ENCODE assay signal across 16 cellular contexts in genomic region chr2:179712825-179713224, GRCh38.
DNase-seq lines count a peak whose midpoint lies in the region; TF ChIP-seq lines count a peak whose summit lies in the region.
"Had no signal": no experiment of that assay in that cellular context is flagged by ENCODE, and none has a peak within 500 bp of the region (broad histone marks: within the 10 kb centered on the region; RNA-seq: fewer than 3 reads in every experiment).

No MANE protein-coding gene starts in this region.

- POLR2A ChIA-PET in Caco-2 (lab: Charles Lee) (no interaction called here), OCI-LY7 (lab: Charles Lee) (no interaction called here)

- TF ChIP-seq CTCF in Caco-2 (IDR thresholded peaks at IDR 0.05; ENCODE audit: insufficient read depth in 1 of 2, low read depth in 1 of 2, low read length in 1 of 2, severe bottlenecking in 1 of 2, unreplicated experiment in 1 of 2) (no peak), OCI-LY7 (conservative IDR thresholded peaks at IDR 0.05; ENCODE audit: low read length) (no peak)

- BruUV-seq in Caco-2 (replicated peaks; lab: Mats Ljungman, UMichigan), result no TSS peak
- TSS peak; percentile 4 for BruUV-seq in OCI-LY7 (replicated peaks; lab: Mats Ljungman, UMichigan)

- intact Hi-C loops in Caco-2 (cut with micrococcal nuclease; ENCODE audit: unreplicated experiment) (no loop called here), OCI-LY7 (cut with micrococcal nuclease; ENCODE audit: unreplicated experiment) (no loop called here)

- peaks cover 8% of the 10 kb centered on the region; the same call in 1 of the 2 replicates for H3K79me2 ChIP-seq in OCI-LY7 (ENCODE audit: insufficient read depth, low read depth, low read length)

- no peaks in the 10 kb centered on the region for H3K9me2 ChIP-seq in OCI-LY7 (ENCODE audit: insufficient read depth, low read length)

- DNase-seq in NCI-H748 (lab: John Stamatoyannopoulos, UW; ENCODE audit: unreplicated experiment) (peak; percentile 13), NCI-H748 treated with DMSO at 0.1 percent for 48 hours (lab: John Stamatoyannopoulos, UW) (no peak), Caco-2 (no peak), OCI-LY7 (ENCODE audit: low spot score) (no peak), cerebellar cortex (ENCODE audit: low spot score) (no peak), nucleus accumbens (lab: John Stamatoyannopoulos, UW) (no peak)
- DNase-seq: AML-193; CD4-positive, alpha-beta T cell; CD8-positive, alpha-beta T cell; DMS79 treated with DMSO at 0.1 percent for 48 hours; GF-D8 had no signal

- H3K27ac ChIP-seq in OCI-LY7 (ENCODE audit: low read depth, low read length, poor library complexity, severe bottlenecking), result no peak overlapping the region
- H3K27ac ChIP-seq: 22Rv1; A549; BLaER1 treated with 17β-estradiol and CSF1 and Interleukin-3, amounts not matched to agents 10 nM and 100 nM; C4-2B had no signal

- peaks cover 44% of the 10 kb centered on the region for H3K9me3 Mint-ChIP-seq in Caco-2 (ENCODE audit: unreplicated experiment)
- H3K9me3 Mint-ChIP-seq: CD4-positive, alpha-beta T cell; CD8-positive, alpha-beta T cell had no signal

- H3K36me3 Mint-ChIP-seq in Caco-2 (ENCODE audit: insufficient read depth, unreplicated experiment), result no peaks in the 10 kb centered on the region
- H3K36me3 Mint-ChIP-seq: CD8-positive, alpha-beta T cell had no signal

- H3K4me2 ChIP-seq in OCI-LY7 (ENCODE audit: low read length), result no peak overlapping the region
- H3K4me2 ChIP-seq: A549; BLaER1 treated with 17β-estradiol and CSF1 and Interleukin-3, amounts not matched to agents 10 nM and 100 nM had no signal

- H3K4me1 ChIP-seq in Caco-2 (peaks cover 35% of the 10 kb centered on the region), OCI-LY7 (ENCODE audit: insufficient read depth, low read length, poor library complexity, severe bottlenecking) (no peaks in the 10 kb centered on the region)
- H3K4me1 ChIP-seq: A549; BLaER1 treated with 17β-estradiol and CSF1 and Interleukin-3, amounts not matched to agents 10 nM and 100 nM had no signal

- H3K9me3 ChIP-seq in Caco-2 (0 out of 2 replicates have a peak, but pooled peaks cover 7% of the 10 kb centered on the region), OCI-LY7 (ENCODE audit: low read length) (no peaks in the 10 kb centered on the region)
- H3K9me3 ChIP-seq: A549; BLaER1 treated with 17β-estradiol and CSF1 and Interleukin-3, amounts not matched to agents 10 nM and 100 nM had no signal

- H3K4me1 Mint-ChIP-seq in Caco-2 (ENCODE audit: low read depth, unreplicated experiment), result peaks cover 25% of the 10 kb centered on the region
- H3K4me1 Mint-ChIP-seq: B cell had no signal

- H2AFZ ChIP-seq in OCI-LY7 (ENCODE audit: low read length), result no peak overlapping the region

- H3K36me3 ChIP-seq in Caco-2 (ENCODE audit: control insufficient read depth, insufficient read depth, low read length) (no peaks in the 10 kb centered on the region), OCI-LY7 (ENCODE audit: insufficient read depth, low read length) (peaks cover 91% of the 10 kb centered on the region)
- H3K36me3 ChIP-seq: BLaER1 treated with 17β-estradiol and CSF1 and Interleukin-3, amounts not matched to agents 10 nM and 100 nM had no signal

- no peaks in the 10 kb centered on the region for H3K27me3 Mint-ChIP-seq in Caco-2 (ENCODE audit: insufficient read depth, unreplicated experiment)

- no peaks in the 10 kb centered on the region for H4K20me1 ChIP-seq in OCI-LY7 (ENCODE audit: insufficient read depth, low read length)
- H4K20me1 ChIP-seq: BLaER1 treated with 17β-estradiol and CSF1 and Interleukin-3, amounts not matched to agents 10 nM and 100 nM had no signal

- H3K27ac Mint-ChIP-seq in Caco-2 (ENCODE audit: unreplicated experiment), result peak overlapping the region; percentile 46
- H3K27ac Mint-ChIP-seq: B cell; CD4-positive, alpha-beta T cell; CD8-positive, alpha-beta T cell had no signal

- no peak overlapping the region for H3K4me3 ChIP-seq in Caco-2 (ENCODE audit: low read depth, low read length)
- H3K4me3 ChIP-seq in OCI-LY7 (ENCODE audit: low read depth, low read length, poor library complexity, severe bottlenecking), result no peak overlapping the region
- H3K4me3 ChIP-seq: A549; BLaER1 treated with 17β-estradiol and CSF1 and Interleukin-3, amounts not matched to agents 10 nM and 100 nM had no signal

- CTCF ChIA-PET in Caco-2 (lab: Charles Lee) (no interaction called here), OCI-LY7 (lab: Charles Lee; ENCODE audit: unreplicated experiment) (no interaction called here)

- no peak overlapping the region for H3K4me3 Mint-ChIP-seq in Caco-2 (ENCODE audit: unreplicated experiment)
- H3K4me3 Mint-ChIP-seq: B cell; CD4-positive, alpha-beta T cell; CD8-positive, alpha-beta T cell had no signal

- no peaks in the 10 kb centered on the region for H3K27me3 ChIP-seq in Caco-2 (replicated peaks; ENCODE audit: control insufficient read depth, insufficient read depth, low read length)
- H3K27me3 ChIP-seq: BLaER1 treated with 17β-estradiol and CSF1 and Interleukin-3, amounts not matched to agents 10 nM and 100 nM had no signal
